Comparison of ENCODE assay signal across 21 cellular contexts in genomic region chr17:50577451-50577954, GRCh38. TPM values are rescaled to one million over a fixed set of nuclear protein-coding genes. Genes with fewer than 3 reads are reported as not detected.
DNase-seq lines count a peak whose midpoint lies in the region; ATAC-seq, FAIRE-seq and TF ChIP-seq lines count a peak whose summit lies in the region.
"Had no signal": no experiment of that assay in that cellular context is flagged by ENCODE, and none has a peak within 500 bp of the region (broad histone marks: within the 10 kb centered on the region; RNA-seq: fewer than 3 reads in every experiment).

No MANE protein-coding gene starts in this region.

- SMC1A ChIA-PET in GM12878 (lab: Charles Lee; ENCODE audit: uncharacterized antibody, unreplicated experiment), result no interaction called here

- H3K27me3 ChIP-seq in GM12878 (replicated peaks in 1 of 2; ENCODE audit: control insufficient read depth in 2 of 2, insufficient read depth in 2 of 2, low read length in 1 of 2), result peaks cover 0 to 1% of the 10 kb centered on the region in 2 experiments; a peak in 2 of 4 replicates

- peak overlapping the region; percentile 1 for H3K27ac Mint-ChIP-seq in activated CD4-positive, alpha-beta T cell treated with anti-CD3 and anti-CD28 coated beads, Interleukin-2, amount 10 ng/mL, durations not matched to agents 24 days and 14 days
- H3K27ac Mint-ChIP-seq in glutamatergic neuron (ENCODE audit: unreplicated experiment), result peak overlapping the region; percentile 50
- H3K27ac Mint-ChIP-seq: CD14-positive monocyte; CD8-positive, alpha-beta T cell had no signal

- H3K79me2 ChIP-seq in GM12878 (ENCODE audit: control insufficient read depth, insufficient read depth, low read length), result no peaks in the 10 kb centered on the region

- TF ChIP-seq CTCF in GM12878 (IDR thresholded peaks at IDR 0.05 in 2 of 3, conservative IDR thresholded peaks at IDR 0.05 in 1 of 3; ENCODE audit: control insufficient read depth in 2 of 3, extremely low read depth in 1 of 3, insufficient read depth in 1 of 3, low read depth in 3 of 3, low read length in 3 of 3) (no peak), glutamatergic neuron (IDR thresholded peaks at IDR 0.05; ENCODE audit: partially characterized antibody, unreplicated experiment) (no peak)

- CTCF ChIA-PET in GM12878 (lab: Yijun Ruan, JAX), result interaction anchor here (0.7 to 1.0 kb wide), 2 partner anchors 9 to 94 kb away, joined by 3 to 4 read pairs; no protein-coding TSS in a partner anchor

- 36% methylated on average over 13 of the region's 13 CpGs for WGBS in GM12878 (ENCODE audit: insufficient coverage, insufficient replicate concordance, low lambda C conversion rate, missing lambda C conversion rate)

- no peak for TF ChIP-seq POLR2A in GM12878 (IDR thresholded peaks at IDR 0.05; ENCODE audit: low read depth, low read length)

- in situ Hi-C loops in GM12878 (cut with MboI), result no loop called here

- no peak for TF ChIP-seq EP300 in GM12878 (IDR thresholded peaks at IDR 0.05; ENCODE audit: borderline replicate concordance in 1 of 2, control insufficient read depth in 1 of 2, low read depth in 2 of 2, low read length in 2 of 2)

- DNase-seq in activated CD4-positive, alpha-beta T cell treated with anti-CD3 and anti-CD28 coated beads, Interleukin-2, amount 10 ng/mL, durations not matched to agents 24 days and 14 days, result no peak
- DNase-seq in activated CD4-positive, alpha-beta T cell treated with anti-CD3 and anti-CD28 coated beads, Interleukin-2, amount 50 U/mL, for 1 hour, result no peak
- DNase-seq in GM12878 (ENCODE audit: low read depth, low spot score), result no peak
- no peak for DNase-seq in glutamatergic neuron
- DNase-seq in nucleus accumbens (lab: John Stamatoyannopoulos, UW), result no peak
- no peak for DNase-seq in NCI-H526 (lab: John Stamatoyannopoulos, UW)
- DNase-seq: CD8-positive, alpha-beta T cell; COR-L47; DMS153; DMS79 treated with DMSO at 0.1 percent for 48 hours; EL; GM23248; H7; KBM-7 had no signal

- H3K4me3 ChIP-seq in GM12878, result no peak overlapping the region
- H3K4me3 ChIP-seq: GM23248 had no signal

- H4K20me1 ChIP-seq in GM12878 (ENCODE audit: control insufficient read depth, insufficient read depth), result no peaks in the 10 kb centered on the region

- no peak for FAIRE-seq in GM12878 (lab: Jason Lieb, UNC)
- FAIRE-seq: D721Med, G401.6, GM19239 had no signal

- RAD21 ChIA-PET in GM12878 (lab: Charles Lee; ENCODE audit: unreplicated experiment), result no interaction called here

- no peak overlapping the region for H3K9ac ChIP-seq in GM12878 (ENCODE audit: control insufficient read depth, insufficient read depth, low read length)
- H3K9ac ChIP-seq: GM23248 had no signal

- no peaks in the 10 kb centered on the region for H3K4me1 Mint-ChIP-seq in activated CD4-positive, alpha-beta T cell treated with anti-CD3 and anti-CD28 coated beads, Interleukin-2, amount 10 ng/mL, durations not matched to agents 24 days and 14 days
- peaks cover 7% of the 10 kb centered on the region for H3K4me1 Mint-ChIP-seq in glutamatergic neuron (ENCODE audit: low read depth, unreplicated experiment)

- H3K4me1 ChIP-seq in GM12878 (ENCODE audit: control insufficient read depth, insufficient read depth, low read length), result no peaks in the 10 kb centered on the region

- H3K4me3 Mint-ChIP-seq in activated CD4-positive, alpha-beta T cell treated with anti-CD3 and anti-CD28 coated beads, Interleukin-2, amount 10 ng/mL, durations not matched to agents 24 days and 14 days, result no peak overlapping the region
- H3K4me3 Mint-ChIP-seq in glutamatergic neuron (ENCODE audit: unreplicated experiment), result no peak overlapping the region
- H3K4me3 Mint-ChIP-seq: CD14-positive monocyte; CD8-positive, alpha-beta T cell had no signal

- no peak for ATAC-seq in GM12878
- ATAC-seq in HG03354 (IDR thresholded peaks at IDR 0.05; ENCODE audit: poor library complexity, severe bottlenecking, unreplicated experiment), result no peak
- ATAC-seq: CD8-positive, alpha-beta T cell had no signal

- no peak overlapping the region for H2AFZ ChIP-seq in GM12878 (ENCODE audit: control insufficient read depth, low read depth, low read length)
- H2AFZ ChIP-seq: GM23248 had no signal

- BruUV-seq in GM12878 (replicated peaks; lab: Mats Ljungman, UMichigan), result no TSS peak

- no peak overlapping the region for H3K27ac ChIP-seq in GM12878 (ENCODE audit: control insufficient read depth, insufficient read depth)
- H3K27ac ChIP-seq: 22Rv1, GM23248 had no signal

- H3K9me3 ChIP-seq in GM12878 (replicated peaks; ENCODE audit: control insufficient read depth, insufficient read depth, low read length), result no peaks in the 10 kb centered on the region

- no peaks in the 10 kb centered on the region for H3K36me3 Mint-ChIP-seq in activated CD4-positive, alpha-beta T cell treated with anti-CD3 and anti-CD28 coated beads, Interleukin-2, amount 10 ng/mL, durations not matched to agents 24 days and 14 days (ENCODE audit: low read depth)
- no peaks in the 10 kb centered on the region for H3K36me3 Mint-ChIP-seq in glutamatergic neuron (ENCODE audit: unreplicated experiment)
- H3K36me3 Mint-ChIP-seq: CD14-positive monocyte; CD8-positive, alpha-beta T cell had no signal

- H3K27me3 Mint-ChIP-seq in activated CD4-positive, alpha-beta T cell treated with anti-CD3 and anti-CD28 coated beads, Interleukin-2, amount 10 ng/mL, durations not matched to agents 24 days and 14 days, result no peaks in the 10 kb centered on the region
- peaks cover 12% of the 10 kb centered on the region for H3K27me3 Mint-ChIP-seq in glutamatergic neuron (ENCODE audit: unreplicated experiment)

- TF ChIP-seq RAD21 in GM12878 (IDR thresholded peaks at IDR 0.05; ENCODE audit: insufficient read depth, low read depth, low read length), result no peak

- intact Hi-C loops in activated CD4-positive, alpha-beta T cell treated with anti-CD3 and anti-CD28 coated beads, Interleukin-2, amount 10 ng/mL, durations not matched to agents 24 days and 14 days (cut with micrococcal nuclease), result no loop called here
- intact Hi-C loops in GM12878 (cut with micrococcal nuclease; ENCODE audit: unreplicated experiment), result no loop called here

- no peak overlapping the region for H3K4me2 ChIP-seq in GM12878 (ENCODE audit: control insufficient read depth, insufficient read depth)

- no peaks in the 10 kb centered on the region for H3K9me3 Mint-ChIP-seq in activated CD4-positive, alpha-beta T cell treated with anti-CD3 and anti-CD28 coated beads, Interleukin-2, amount 10 ng/mL, durations not matched to agents 24 days and 14 days
- H3K9me3 Mint-ChIP-seq in glutamatergic neuron (ENCODE audit: unreplicated experiment), result peaks cover 15% of the 10 kb centered on the region
- H3K9me3 Mint-ChIP-seq: CD14-positive monocyte; CD8-positive, alpha-beta T cell had no signal

- no peaks in the 10 kb centered on the region for H3K36me3 ChIP-seq in GM12878 (ENCODE audit: control insufficient read depth in 2 of 2, insufficient read depth in 2 of 2, low read length in 1 of 2)

- POLR2A ChIA-PET in GM12878 (lab: Charles Lee), result no interaction called here

RNA-seq across cellular contexts. Expression of gene CACNA1G, which starts 17.0 kb away (rescaled TPM):
- 0.07 TPM in 1 of 2 replicates, not detected in the other for total RNA-seq in activated CD4-positive, alpha-beta T cell treated with anti-CD3 and anti-CD28 coated beads, Interleukin-2, amount 10 ng/mL, durations not matched to agents 24 days and 14 days
- 0.61 and 0.81 TPM in 2 replicates for total RNA-seq in GM12878 (2013; cell fraction: nucleolus; rRNA removed)
- total RNA-seq in GM12878 (2014; rRNA removed), result not detected in 2 replicates
- total RNA-seq in GM12878 (2014; rRNA removed; fragmentation: Illumina TruSeq; extraction: Trizol), result not detected in 2 replicates
- 0.03 TPM in 1 of 2 replicates, not detected in the other for total RNA-seq in GM12878 (2021)
- polyA plus RNA-seq in GM12878 (2011; ENCODE audit: low read depth), result not detected
- 0.03 and 0.15 TPM in 2 replicates for polyA plus RNA-seq in GM12878 (2011; rRNA removed)
- polyA plus RNA-seq in GM12878 (2011; cell fraction: cytosol; rRNA removed), result 0.03 and 0.18 TPM in 2 replicates
- 0.20 and 0.31 TPM in 2 replicates for polyA plus RNA-seq in GM12878 (2011; cell fraction: nucleus; rRNA removed)
- polyA plus RNA-seq in GM12878 (2012), result 0.03 and 0.04 TPM in 2 replicates
- polyA plus RNA-seq in GM12878 (2014; fragmentation: Illumina TruSeq; extraction: Trizol), result not detected in 2 replicates
- polyA plus RNA-seq in GM12878 (2014; fragmentation: Nextera tagmentation; extraction: Ambion mirVana), result not detected
- not detected in 2 replicates for polyA plus RNA-seq in GM12878 (2014; rRNA removed)
- polyA plus RNA-seq in GM12878 (2016; fragmentation: Nextera tagmentation; extraction: Ambion mirVana), result not detected
- polyA minus RNA-seq in GM12878 (2011; rRNA and poly(A)+ RNA removed), result 0.07 and 0.21 TPM in 2 replicates
- polyA minus RNA-seq in GM12878 (2011; cell fraction: cytosol; rRNA and poly(A)+ RNA removed), result not detected in 2 replicates
- polyA minus RNA-seq in GM12878 (2011; cell fraction: nucleus; rRNA and poly(A)+ RNA removed), result 0.19 and 0.36 TPM in 2 replicates
- total RNA-seq in glutamatergic neuron (ENCODE audit: unreplicated experiment), result 2.2 TPM
- polyA plus RNA-seq: CD14-positive monocyte had no signal

RNA-seq across cellular contexts. Expression of gene SPATA20, which starts 30.5 kb away (rescaled TPM):
- total RNA-seq in activated CD4-positive, alpha-beta T cell treated with anti-CD3 and anti-CD28 coated beads, Interleukin-2, amount 10 ng/mL, durations not matched to agents 24 days and 14 days, result 21.6 and 22.4 TPM in 2 replicates
- total RNA-seq in GM12878 (2013; cell fraction: nucleolus; rRNA removed), result 91.7 and 104 TPM in 2 replicates
- total RNA-seq in GM12878 (2014; rRNA removed) (41.7 and 45.3 TPM in 2 replicates), GM12878 (2014; rRNA removed; fragmentation: Illumina TruSeq; extraction: Trizol) (18.9 and 21.0 TPM in 2 replicates), GM12878 (2021) (39.9 and 40.4 TPM in 2 replicates), glutamatergic neuron (ENCODE audit: unreplicated experiment) (14.0 TPM)
- 13.9 TPM for polyA plus RNA-seq in GM12878 (2011; ENCODE audit: low read depth)
- polyA plus RNA-seq in GM12878 (2011; rRNA removed) (12.1 and 23.1 TPM in 2 replicates), GM12878 (2014; fragmentation: Illumina TruSeq; extraction: Trizol) (8.7 and 17.3 TPM in 2 replicates), GM12878 (2014; fragmentation: Nextera tagmentation; extraction: Ambion mirVana) (1 to 10 TPM; 2.1 to 3.9 TPM), GM12878 (2014; rRNA removed) (54.8 and 69.8 TPM in 2 replicates), GM12878 (2016; fragmentation: Nextera tagmentation; extraction: Ambion mirVana) (10 to 100 TPM; 30.1 to 30.8 TPM)
- polyA plus RNA-seq in GM12878 (2011; cell fraction: cytosol; rRNA removed), result 32.8 and 42.3 TPM in 2 replicates
- 218 and 263 TPM in 2 replicates for polyA plus RNA-seq in GM12878 (2011; cell fraction: nucleus; rRNA removed)
- polyA plus RNA-seq in GM12878 (2012), result 31.9 and 38.6 TPM in 2 replicates
- 16.5 and 32.9 TPM in 2 replicates for polyA minus RNA-seq in GM12878 (2011; rRNA and poly(A)+ RNA removed)
- 9.1 and 11.6 TPM in 2 replicates for polyA minus RNA-seq in GM12878 (2011; cell fraction: cytosol; rRNA and poly(A)+ RNA removed)
- 52.7 and 79.3 TPM in 2 replicates for polyA minus RNA-seq in GM12878 (2011; cell fraction: nucleus; rRNA and poly(A)+ RNA removed)

RNA-seq across cellular contexts. Expression of gene EPN3, which starts 45.0 kb away (rescaled TPM):
- not detected in 2 replicates for total RNA-seq in activated CD4-positive, alpha-beta T cell treated with anti-CD3 and anti-CD28 coated beads, Interleukin-2, amount 10 ng/mL, durations not matched to agents 24 days and 14 days
- total RNA-seq in GM12878 (2013; cell fraction: nucleolus; rRNA removed), result not detected in 2 replicates
- total RNA-seq in GM12878 (2014; rRNA removed), result not detected in 2 replicates
- not detected in 2 replicates for total RNA-seq in GM12878 (2014; rRNA removed; fragmentation: Illumina TruSeq; extraction: Trizol)
- not detected in 2 replicates for total RNA-seq in GM12878 (2021)
- not detected for polyA plus RNA-seq in GM12878 (2011; ENCODE audit: low read depth)
- polyA plus RNA-seq in GM12878 (2011; rRNA removed), result not detected in 2 replicates
- polyA plus RNA-seq in GM12878 (2011; cell fraction: cytosol; rRNA removed), result not detected in 2 replicates
- not detected in 2 replicates for polyA plus RNA-seq in GM12878 (2011; cell fraction: nucleus; rRNA removed)
- polyA plus RNA-seq in GM12878 (2012), result 0.08 and 0.09 TPM in 2 replicates
- not detected in 2 replicates for polyA plus RNA-seq in GM12878 (2014; fragmentation: Illumina TruSeq; extraction: Trizol)
- polyA plus RNA-seq in GM12878 (2014; fragmentation: Nextera tagmentation; extraction: Ambion mirVana), result not detected
- not detected in 2 replicates for polyA plus RNA-seq in GM12878 (2014; rRNA removed)
- under 1 TPM; 0.04 to 0.07 TPM for polyA plus RNA-seq in GM12878 (2016; fragmentation: Nextera tagmentation; extraction: Ambion mirVana)
- not detected in 2 replicates for polyA minus RNA-seq in GM12878 (2011; rRNA and poly(A)+ RNA removed)
- polyA minus RNA-seq in GM12878 (2011; cell fraction: cytosol; rRNA and poly(A)+ RNA removed), result not detected in 2 replicates
- 0.10 and 0.12 TPM in 2 replicates for polyA minus RNA-seq in GM12878 (2011; cell fraction: nucleus; rRNA and poly(A)+ RNA removed)
- 0.12 TPM for total RNA-seq in glutamatergic neuron (ENCODE audit: unreplicated experiment)
- total RNA-seq: CD8-positive, alpha-beta T cell; GM23248 had no signal
- polyA plus RNA-seq: BJ, CD14-positive monocyte, GM23248 had no signal

RNA-seq across cellular contexts. Expression of gene ABCC3, which starts 57.2 kb away (rescaled TPM):
- not detected in 2 replicates for total RNA-seq in activated CD4-positive, alpha-beta T cell treated with anti-CD3 and anti-CD28 coated beads, Interleukin-2, amount 10 ng/mL, durations not matched to agents 24 days and 14 days
- 9.8 and 12.0 TPM in 2 replicates for total RNA-seq in GM12878 (2013; cell fraction: nucleolus; rRNA removed)
- total RNA-seq in GM12878 (2014; rRNA removed) (not detected in 2 replicates), GM12878 (2014; rRNA removed; fragmentation: Illumina TruSeq; extraction: Trizol) (not detected in 2 replicates), GM12878 (2021) (1.1 and 1.5 TPM in 2 replicates), glutamatergic neuron (ENCODE audit: unreplicated experiment) (not detected)
- not detected for polyA plus RNA-seq in GM12878 (2011; ENCODE audit: low read depth)
- polyA plus RNA-seq in GM12878 (2011; rRNA removed) (1.9 and 2.3 TPM in 2 replicates), GM12878 (2014; fragmentation: Illumina TruSeq; extraction: Trizol) (0.21 TPM in 1 of 2 replicates, not detected in the other), GM12878 (2014; fragmentation: Nextera tagmentation; extraction: Ambion mirVana) (not detected), GM12878 (2014; rRNA removed) (0.10 TPM in 1 of 2 replicates, not detected in the other), GM12878 (2016; fragmentation: Nextera tagmentation; extraction: Ambion mirVana) (under 1 TPM in 1 of 2 experiments, not detected in 1; 0.32 TPM)
- 1.4 and 1.5 TPM in 2 replicates for polyA plus RNA-seq in GM12878 (2011; cell fraction: cytosol; rRNA removed)
- 8.8 and 12.3 TPM in 2 replicates for polyA plus RNA-seq in GM12878 (2011; cell fraction: nucleus; rRNA removed)
- polyA plus RNA-seq in GM12878 (2012), result 0.13 and 0.61 TPM in 2 replicates
- 3.2 and 4.8 TPM in 2 replicates for polyA minus RNA-seq in GM12878 (2011; rRNA and poly(A)+ RNA removed)
- polyA minus RNA-seq in GM12878 (2011; cell fraction: cytosol; rRNA and poly(A)+ RNA removed), result 1.2 and 1.5 TPM in 2 replicates
- 3.7 and 4.8 TPM in 2 replicates for polyA minus RNA-seq in GM12878 (2011; cell fraction: nucleus; rRNA and poly(A)+ RNA removed)
- total RNA-seq: CD8-positive, alpha-beta T cell had no signal
